1 cellular context compared by ENCODE assay signal in the genomic region with DNA sequence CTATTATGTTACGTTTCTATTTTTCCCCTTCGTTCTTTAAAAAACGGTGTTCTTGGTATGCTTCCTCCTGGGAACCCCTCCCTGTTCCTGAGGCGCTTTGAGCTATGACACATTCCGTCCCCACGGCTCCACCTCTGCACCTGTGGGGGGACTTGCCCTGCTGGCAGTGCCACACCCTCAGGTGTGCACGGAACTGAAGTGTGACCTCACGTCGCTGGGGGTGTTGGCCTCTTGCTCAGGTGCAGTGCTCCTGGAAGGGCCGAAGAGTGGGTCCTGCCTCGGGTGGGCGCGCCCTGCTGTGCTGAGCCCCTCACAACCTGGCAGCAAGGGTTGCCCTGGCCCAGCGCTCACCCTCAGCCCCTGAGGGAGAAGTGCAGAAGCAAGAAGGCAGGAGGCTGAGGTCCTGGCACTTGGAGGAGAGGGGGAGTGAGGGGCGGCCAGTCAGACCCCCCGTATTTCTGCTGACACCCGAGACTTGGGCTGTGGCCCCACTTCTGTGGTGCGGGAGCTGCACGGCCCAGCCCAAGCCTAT.
TF ChIP-seq lines count a peak whose summit lies in the region.

No MANE protein-coding gene starts in this region.

TF ChIP-seq in H1, 55 proteins besides CTCF, POLR2A, EP300 and RAD21:
- TF ChIP-seq TEAD4 (IDR thresholded peaks at IDR 0.05; ENCODE audit: low read depth, low read length) (no peak), CREB1 (IDR thresholded peaks at IDR 0.05) (no peak), CBX5 (IDR thresholded peaks at IDR 0.05; ENCODE audit: low read depth, low read length) (no peak), BACH1 (IDR thresholded peaks at IDR 0.05; ENCODE audit: low read length) (no peak), SIN3A (conservative IDR thresholded peaks at IDR 0.05 in 1 of 2, IDR thresholded peaks at IDR 0.05 in 1 of 2; ENCODE audit: low read depth in 1 of 2, low read length in 2 of 2) (no peak)
- TF ChIP-seq, protein P1, sequence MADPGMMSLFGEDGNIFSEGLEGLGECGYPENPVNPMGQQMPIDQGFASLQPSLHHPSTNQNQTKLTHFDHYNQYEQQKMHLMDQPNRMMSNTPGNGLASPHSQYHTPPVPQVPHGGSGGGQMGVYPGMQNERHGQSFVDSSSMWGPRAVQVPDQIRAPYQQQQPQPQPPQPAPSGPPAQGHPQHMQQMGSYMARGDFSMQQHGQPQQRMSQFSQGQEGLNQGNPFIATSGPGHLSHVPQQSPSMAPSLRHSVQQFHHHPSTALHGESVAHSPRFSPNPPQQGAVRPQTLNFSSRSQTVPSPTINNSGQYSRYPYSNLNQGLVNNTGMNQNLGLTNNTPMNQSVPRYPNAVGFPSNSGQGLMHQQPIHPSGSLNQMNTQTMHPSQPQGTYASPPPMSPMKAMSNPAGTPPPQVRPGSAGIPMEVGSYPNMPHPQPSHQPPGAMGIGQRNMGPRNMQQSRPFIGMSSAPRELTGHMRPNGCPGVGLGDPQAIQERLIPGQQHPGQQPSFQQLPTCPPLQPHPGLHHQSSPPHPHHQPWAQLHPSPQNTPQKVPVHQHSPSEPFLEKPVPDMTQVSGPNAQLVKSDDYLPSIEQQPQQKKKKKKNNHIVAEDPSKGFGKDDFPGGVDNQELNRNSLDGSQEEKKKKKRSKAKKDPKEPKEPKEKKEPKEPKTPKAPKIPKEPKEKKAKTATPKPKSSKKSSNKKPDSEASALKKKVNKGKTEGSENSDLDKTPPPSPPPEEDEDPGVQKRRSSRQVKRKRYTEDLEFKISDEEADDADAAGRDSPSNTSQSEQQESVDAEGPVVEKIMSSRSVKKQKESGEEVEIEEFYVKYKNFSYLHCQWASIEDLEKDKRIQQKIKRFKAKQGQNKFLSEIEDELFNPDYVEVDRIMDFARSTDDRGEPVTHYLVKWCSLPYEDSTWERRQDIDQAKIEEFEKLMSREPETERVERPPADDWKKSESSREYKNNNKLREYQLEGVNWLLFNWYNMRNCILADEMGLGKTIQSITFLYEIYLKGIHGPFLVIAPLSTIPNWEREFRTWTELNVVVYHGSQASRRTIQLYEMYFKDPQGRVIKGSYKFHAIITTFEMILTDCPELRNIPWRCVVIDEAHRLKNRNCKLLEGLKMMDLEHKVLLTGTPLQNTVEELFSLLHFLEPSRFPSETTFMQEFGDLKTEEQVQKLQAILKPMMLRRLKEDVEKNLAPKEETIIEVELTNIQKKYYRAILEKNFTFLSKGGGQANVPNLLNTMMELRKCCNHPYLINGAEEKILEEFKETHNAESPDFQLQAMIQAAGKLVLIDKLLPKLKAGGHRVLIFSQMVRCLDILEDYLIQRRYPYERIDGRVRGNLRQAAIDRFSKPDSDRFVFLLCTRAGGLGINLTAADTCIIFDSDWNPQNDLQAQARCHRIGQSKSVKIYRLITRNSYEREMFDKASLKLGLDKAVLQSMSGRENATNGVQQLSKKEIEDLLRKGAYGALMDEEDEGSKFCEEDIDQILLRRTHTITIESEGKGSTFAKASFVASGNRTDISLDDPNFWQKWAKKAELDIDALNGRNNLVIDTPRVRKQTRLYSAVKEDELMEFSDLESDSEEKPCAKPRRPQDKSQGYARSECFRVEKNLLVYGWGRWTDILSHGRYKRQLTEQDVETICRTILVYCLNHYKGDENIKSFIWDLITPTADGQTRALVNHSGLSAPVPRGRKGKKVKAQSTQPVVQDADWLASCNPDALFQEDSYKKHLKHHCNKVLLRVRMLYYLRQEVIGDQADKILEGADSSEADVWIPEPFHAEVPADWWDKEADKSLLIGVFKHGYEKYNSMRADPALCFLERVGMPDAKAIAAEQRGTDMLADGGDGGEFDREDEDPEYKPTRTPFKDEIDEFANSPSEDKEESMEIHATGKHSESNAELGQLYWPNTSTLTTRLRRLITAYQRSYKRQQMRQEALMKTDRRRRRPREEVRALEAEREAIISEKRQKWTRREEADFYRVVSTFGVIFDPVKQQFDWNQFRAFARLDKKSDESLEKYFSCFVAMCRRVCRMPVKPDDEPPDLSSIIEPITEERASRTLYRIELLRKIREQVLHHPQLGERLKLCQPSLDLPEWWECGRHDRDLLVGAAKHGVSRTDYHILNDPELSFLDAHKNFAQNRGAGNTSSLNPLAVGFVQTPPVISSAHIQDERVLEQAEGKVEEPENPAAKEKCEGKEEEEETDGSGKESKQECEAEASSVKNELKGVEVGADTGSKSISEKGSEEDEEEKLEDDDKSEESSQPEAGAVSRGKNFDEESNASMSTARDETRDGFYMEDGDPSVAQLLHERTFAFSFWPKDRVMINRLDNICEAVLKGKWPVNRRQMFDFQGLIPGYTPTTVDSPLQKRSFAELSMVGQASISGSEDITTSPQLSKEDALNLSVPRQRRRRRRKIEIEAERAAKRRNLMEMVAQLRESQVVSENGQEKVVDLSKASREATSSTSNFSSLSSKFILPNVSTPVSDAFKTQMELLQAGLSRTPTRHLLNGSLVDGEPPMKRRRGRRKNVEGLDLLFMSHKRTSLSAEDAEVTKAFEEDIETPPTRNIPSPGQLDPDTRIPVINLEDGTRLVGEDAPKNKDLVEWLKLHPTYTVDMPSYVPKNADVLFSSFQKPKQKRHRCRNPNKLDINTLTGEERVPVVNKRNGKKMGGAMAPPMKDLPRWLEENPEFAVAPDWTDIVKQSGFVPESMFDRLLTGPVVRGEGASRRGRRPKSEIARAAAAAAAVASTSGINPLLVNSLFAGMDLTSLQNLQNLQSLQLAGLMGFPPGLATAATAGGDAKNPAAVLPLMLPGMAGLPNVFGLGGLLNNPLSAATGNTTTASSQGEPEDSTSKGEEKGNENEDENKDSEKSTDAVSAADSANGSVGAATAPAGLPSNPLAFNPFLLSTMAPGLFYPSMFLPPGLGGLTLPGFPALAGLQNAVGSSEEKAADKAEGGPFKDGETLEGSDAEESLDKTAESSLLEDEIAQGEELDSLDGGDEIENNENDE (IDR thresholded peaks at IDR 0.05; ENCODE audit: insufficient replicate concordance, low read length), result no peak
- TF ChIP-seq, protein P2, sequence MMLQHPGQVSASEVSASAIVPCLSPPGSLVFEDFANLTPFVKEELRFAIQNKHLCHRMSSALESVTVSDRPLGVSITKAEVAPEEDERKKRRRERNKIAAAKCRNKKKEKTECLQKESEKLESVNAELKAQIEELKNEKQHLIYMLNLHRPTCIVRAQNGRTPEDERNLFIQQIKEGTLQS (IDR thresholded peaks at IDR 0.05; ENCODE audit: insufficient read depth, low read depth, low read length), result no peak
